ENCODE assay signal across 2 cellular contexts in genomic region chr20:1150968-1151367, GRCh38.
A peak's percentile ranks its signal among the peaks of the same experiment; 100 is the strongest.
TF ChIP-seq lines count a peak whose summit lies in the region.

No MANE protein-coding gene starts in this region.

TF ChIP-seq in liver, 16 proteins besides CTCF, POLR2A, EP300 and RAD21:
- peak; percentile 18 for TF ChIP-seq FOXA2 (IDR thresholded peaks at IDR 0.05)
- peak; percentile 44 to 45 for TF ChIP-seq HNF4A (conservative IDR thresholded peaks at IDR 0.05)
- no peak for TF ChIP-seq ATF3 (IDR thresholded peaks at IDR 0.05)
- peak in 1 of 2 donors; percentile 43 for TF ChIP-seq RXRA (IDR thresholded peaks at IDR 0.05)
- TF ChIP-seq GABPA (IDR thresholded peaks at IDR 0.05 in 1 of 2, conservative IDR thresholded peaks at IDR 0.05 in 1 of 2), result no peak
- TF ChIP-seq JUND (IDR thresholded peaks at IDR 0.05), result no peak
- TF ChIP-seq MAX (IDR thresholded peaks at IDR 0.05), result peak; percentile 48
- TF ChIP-seq YY1 (IDR thresholded peaks at IDR 0.05), result no peak
- TF ChIP-seq ZBTB33 (IDR thresholded peaks at IDR 0.05), result no peak
- peak; percentile 42 for TF ChIP-seq SP1 (IDR thresholded peaks at IDR 0.05)

TF ChIP-seq in HepG2, 621 proteins besides CTCF, POLR2A, EP300 and RAD21:
- TF ChIP-seq ZFX (CRISPR knock-in tag; IDR thresholded peaks at IDR 0.05; ENCODE audit: low read depth), result no peak
- TF ChIP-seq RELA (CRISPR knock-in tag; IDR thresholded peaks at IDR 0.05), result no peak
TF ChIP-seq in HepG2: peak in this region for 0.
